ENCODE assay signal across 8 cellular contexts in the genomic region with DNA sequence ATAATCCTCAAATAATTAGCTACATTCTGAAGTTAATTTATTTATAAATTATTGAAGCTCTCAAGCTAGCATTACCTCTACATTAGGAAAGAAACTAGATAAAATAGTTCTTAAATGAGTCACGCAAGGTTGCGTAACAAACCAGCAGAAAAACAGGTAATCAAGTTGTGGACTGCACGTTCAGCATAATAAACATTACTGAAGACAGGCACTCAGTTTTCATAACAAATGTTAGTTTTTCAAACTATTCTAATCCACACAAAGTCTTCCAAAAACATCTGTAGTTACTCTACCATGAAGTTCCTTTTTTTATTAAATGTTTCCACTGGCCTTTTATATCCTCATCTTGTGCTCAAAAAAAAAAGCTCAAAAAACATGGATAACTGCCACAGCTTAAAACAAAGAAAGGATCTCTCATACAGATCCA. TPM values are rescaled to one million over a fixed set of nuclear protein-coding genes. Genes with fewer than 3 reads are reported as not detected.
DNase-seq lines count a peak whose midpoint lies in the region; ATAC-seq, FAIRE-seq and TF ChIP-seq lines count a peak whose summit lies in the region.

No MANE protein-coding gene starts in this region.

- peak overlapping the region; percentile 86 for H3K9ac ChIP-seq in HCT116 (ENCODE audit: low read length)

- H3K4me2 ChIP-seq in HCT116 (ENCODE audit: low read length), result peak overlapping the region; percentile 87

- RAD21 ChIA-PET in HCT116 (lab: Charles Lee; ENCODE audit: low non-redundant PET in 1 of 2, low total read pairs in 2 of 2, uncharacterized antibody in 2 of 2, unreplicated experiment in 2 of 2), result no interaction called here

- ATAC-seq in HCT116, result no peak
- ATAC-seq in SK-N-SH treated with all-trans-retinoic acid at 6 μM for 48 hours, result no peak

- H3K9me3 ChIP-seq in HCT116 (ENCODE audit: control insufficient read depth in 1 of 2, insufficient read depth in 1 of 2, low read depth in 1 of 2, low read length in 2 of 2), result no peaks in the 10 kb centered on the region

- no peaks in the 10 kb centered on the region for H3K9me2 ChIP-seq in HCT116 (ENCODE audit: insufficient read depth)

- no peak overlapping the region for H2AFZ ChIP-seq in HCT116 (ENCODE audit: low read depth, low read length, poor library complexity, severe bottlenecking)

- H3K36me3 ChIP-seq in HCT116 (ENCODE audit: control insufficient read depth in 1 of 2, insufficient read depth in 2 of 2, low read length in 2 of 2), result peaks cover 21 to 29% of the 10 kb centered on the region in 2 experiments

- CTCF ChIA-PET in HCT116 (lab: Charles Lee), result interaction anchor here (0.8 to 1.4 kb wide), 3 partner anchors 9 to 293 kb away, joined by 3 to 4 read pairs (median 4); no protein-coding TSS in a partner anchor

- FAIRE-seq in HTR-8/SVneo (lab: Jason Lieb, UNC), result no peak

- H3K4me3 ChIP-seq in HCT116 (replicated peaks in 1 of 2; ENCODE audit: low read depth in 1 of 2, low read length in 2 of 2), result peak overlapping the region; percentile 64 to 85
- peak overlapping the region; percentile 68 for H3K4me3 ChIP-seq in skeletal muscle cell (ENCODE audit: low read depth, low read length)

- peaks cover 64% of the 10 kb centered on the region for H3K79me2 ChIP-seq in HCT116 (ENCODE audit: insufficient read depth, low read length)

- BruUV-seq in HCT116 (replicated peaks; lab: Mats Ljungman, UMichigan), result no TSS peak

- no peak for TF ChIP-seq CTCF in HCT116 (IDR thresholded peaks at IDR 0.05 in 2 of 3, conservative IDR thresholded peaks at IDR 0.05 in 1 of 3; ENCODE audit: borderline replicate concordance in 1 of 3, insufficient read depth in 1 of 3, low read depth in 2 of 3, low read length in 2 of 3)

- intact Hi-C loops in HCT116 (cut with micrococcal nuclease), result no loop called here

- TF ChIP-seq POLR2A in HCT116 (IDR thresholded peaks at IDR 0.05; ENCODE audit: borderline replicate concordance, extremely low read depth, insufficient read depth, insufficient read length), result no peak

- H4K20me1 ChIP-seq in HCT116 (ENCODE audit: insufficient read depth), result peaks cover 29% of the 10 kb centered on the region; the same call in 1 of the 2 replicates

- POLR2A ChIA-PET in HCT116 (lab: Charles Lee), result no interaction called here

- peak overlapping the region; percentile 51; the same call in 1 of the 2 replicates for H3K27ac ChIP-seq in HCT116 (ENCODE audit: low read depth, low read length)

- DNase-seq in HCT116 (ENCODE audit: low read depth, low spot score) (no peak), fibroblast of peridontal ligament (ENCODE audit: extremely low read depth) (peak; percentile 30), skeletal muscle cell (ENCODE audit: low read depth) (no peak), D341Med (ENCODE audit: low spot score) (no peak), HTR-8/SVneo (ENCODE audit: insufficient read length, low spot score) (no peak), GOT3 (lab: John Stamatoyannopoulos, UW) (no peak), KG1 (lab: John Stamatoyannopoulos, UW) (no peak)

- H3K4me1 ChIP-seq in HCT116 (ENCODE audit: control insufficient read depth in 1 of 2, insufficient read depth in 2 of 2, low read length in 2 of 2), result peaks cover 10 to 26% of the 10 kb centered on the region in 2 experiments

- H3K27me3 ChIP-seq in HCT116 (ENCODE audit: insufficient read depth, low read length), result no peaks in the 10 kb centered on the region

- no peak for TF ChIP-seq RAD21 in HCT116 (IDR thresholded peaks at IDR 0.05; ENCODE audit: low read depth)

TF ChIP-seq in HCT116, 20 proteins besides CTCF, POLR2A, EP300 and RAD21 (continues in another document):
- TF ChIP-seq, protein P1, sequence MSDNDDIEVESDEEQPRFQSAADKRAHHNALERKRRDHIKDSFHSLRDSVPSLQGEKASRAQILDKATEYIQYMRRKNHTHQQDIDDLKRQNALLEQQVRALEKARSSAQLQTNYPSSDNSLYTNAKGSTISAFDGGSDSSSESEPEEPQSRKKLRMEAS (IDR thresholded peaks at IDR 0.05), result no peak
- TF ChIP-seq POLR2AphosphoS5 (IDR thresholded peaks at IDR 0.05; ENCODE audit: low read depth, low read length) (no peak), TCF7L2 (IDR thresholded peaks at IDR 0.05; ENCODE audit: borderline replicate concordance, extremely low read depth, insufficient read depth, insufficient read length) (no peak), EZH2 (IDR thresholded peaks at IDR 0.05) (no peak), JUND (IDR thresholded peaks at IDR 0.05) (peak; percentile 86), CEBPB (IDR thresholded peaks at IDR 0.05; ENCODE audit: low read depth) (peak; percentile 99), YY1 (IDR thresholded peaks at IDR 0.05; ENCODE audit: extremely low read depth, insufficient replicate concordance, low read depth, low read length) (no peak), FOSL1 (IDR thresholded peaks at IDR 0.05; ENCODE audit: low read depth) (peak; percentile 82), EGR1 (IDR thresholded peaks at IDR 0.05; ENCODE audit: low read depth) (no peak), SP1 (IDR thresholded peaks at IDR 0.05; ENCODE audit: low read depth) (peak; percentile 43), CBX3 (IDR thresholded peaks at IDR 0.05; ENCODE audit: low read depth) (no peak)
- TF ChIP-seq, protein P2, sequence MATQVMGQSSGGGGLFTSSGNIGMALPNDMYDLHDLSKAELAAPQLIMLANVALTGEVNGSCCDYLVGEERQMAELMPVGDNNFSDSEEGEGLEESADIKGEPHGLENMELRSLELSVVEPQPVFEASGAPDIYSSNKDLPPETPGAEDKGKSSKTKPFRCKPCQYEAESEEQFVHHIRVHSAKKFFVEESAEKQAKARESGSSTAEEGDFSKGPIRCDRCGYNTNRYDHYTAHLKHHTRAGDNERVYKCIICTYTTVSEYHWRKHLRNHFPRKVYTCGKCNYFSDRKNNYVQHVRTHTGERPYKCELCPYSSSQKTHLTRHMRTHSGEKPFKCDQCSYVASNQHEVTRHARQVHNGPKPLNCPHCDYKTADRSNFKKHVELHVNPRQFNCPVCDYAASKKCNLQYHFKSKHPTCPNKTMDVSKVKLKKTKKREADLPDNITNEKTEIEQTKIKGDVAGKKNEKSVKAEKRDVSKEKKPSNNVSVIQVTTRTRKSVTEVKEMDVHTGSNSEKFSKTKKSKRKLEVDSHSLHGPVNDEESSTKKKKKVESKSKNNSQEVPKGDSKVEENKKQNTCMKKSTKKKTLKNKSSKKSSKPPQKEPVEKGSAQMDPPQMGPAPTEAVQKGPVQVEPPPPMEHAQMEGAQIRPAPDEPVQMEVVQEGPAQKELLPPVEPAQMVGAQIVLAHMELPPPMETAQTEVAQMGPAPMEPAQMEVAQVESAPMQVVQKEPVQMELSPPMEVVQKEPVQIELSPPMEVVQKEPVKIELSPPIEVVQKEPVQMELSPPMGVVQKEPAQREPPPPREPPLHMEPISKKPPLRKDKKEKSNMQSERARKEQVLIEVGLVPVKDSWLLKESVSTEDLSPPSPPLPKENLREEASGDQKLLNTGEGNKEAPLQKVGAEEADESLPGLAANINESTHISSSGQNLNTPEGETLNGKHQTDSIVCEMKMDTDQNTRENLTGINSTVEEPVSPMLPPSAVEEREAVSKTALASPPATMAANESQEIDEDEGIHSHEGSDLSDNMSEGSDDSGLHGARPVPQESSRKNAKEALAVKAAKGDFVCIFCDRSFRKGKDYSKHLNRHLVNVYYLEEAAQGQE (IDR thresholded peaks at IDR 0.05; ENCODE audit: low read depth), result no peak

TF ChIP-seq in SK-N-SH treated with all-trans-retinoic acid at 6 μM for 48 hours, 23 proteins besides CTCF, POLR2A, EP300 and RAD21:
- TF ChIP-seq TOX (CRISPR knock-in tag; IDR thresholded peaks at IDR 0.05; ENCODE audit: borderline replicate concordance) (peak; percentile 42), GLIS3 (CRISPR knock-in tag; IDR thresholded peaks at IDR 0.05) (no peak)

RNA-seq across cellular contexts. Expression of a gene that starts 1.3 kb away (rescaled TPM):
- total RNA-seq in HCT116 (2021; ENCODE audit: unreplicated experiment), result 106 TPM
- polyA plus RNA-seq in HCT116 (2012), result 23.4 and 24.2 TPM in 2 replicates

RNA-seq across cellular contexts. Expression of a gene that starts 5.8 kb away (rescaled TPM):
- 30.5 TPM for total RNA-seq in HCT116 (2021; ENCODE audit: unreplicated experiment)
- 14.0 and 20.0 TPM in 2 replicates for polyA plus RNA-seq in HCT116 (2012)
